In genomic region chr19:1836458-1837221, GRCh38 we compare ENCODE assay signal across 1 cellular context.
TF ChIP-seq lines count a peak whose summit lies in the region.

No MANE protein-coding gene starts in this region.

TF ChIP-seq in HepG2, 621 proteins besides CTCF, POLR2A, EP300 and RAD21:
- TF ChIP-seq ZNF790 (CRISPR knock-in tag; IDR thresholded peaks at IDR 0.05; ENCODE audit: borderline replicate concordance) (0 out of 2 replicates have a peak, but pooled peaks have one; percentile 5), ARID4A (CRISPR knock-in tag; IDR thresholded peaks at IDR 0.05; ENCODE audit: borderline replicate concordance) (no peak)
